Comparison of ENCODE assay signal across 21 cellular contexts in genomic region chr1:89339039-89339438, GRCh38. TPM values are rescaled to one million over a fixed set of nuclear protein-coding genes. Genes with fewer than 3 reads are reported as not detected.
"Had no signal": no experiment of that assay in that cellular context is flagged by ENCODE, and none has a peak within 500 bp of the region (broad histone marks: within the 10 kb centered on the region; RNA-seq: fewer than 3 reads in every experiment).

No MANE protein-coding gene starts in this region.

- DNase-seq: KBM-7, MM.1S, NCI-H1092 treated with DMSO at 0.1 percent for 48 hours, NCI-H1417, NCI-H1436 treated with DMSO at 0.1 percent for 48 hours, NCI-H1694, NCI-H187 treated with DMSO at 0.1 percent for 48 hours, NCI-H2081 treated with DMSO at 0.1 percent for 48 hours, NCI-H2171, NCI-H226, NCI-H510A, NCI-H524 treated with DMSO at 0.1 percent for 48 hours, NCI-H82, Right ventricle myocardium superior, RPMI8226, SIG-M5, SW 1271 had no signal

- H3K36me3 ChIP-seq: SJSA1 had no signal

- H3K4me3 ChIP-seq: SJSA1, SK-N-MC had no signal

- H3K4me1 ChIP-seq: SJSA1 had no signal

- H3K9me3 ChIP-seq: SJSA1 had no signal

- H3K27ac ChIP-seq: HL-60, SJSA1, SK-N-MC had no signal

- H3K27me3 ChIP-seq: SJSA1 had no signal

RNA-seq across cellular contexts. Expression of gene GBP6, which starts 24.8 kb away (rescaled TPM):
- total RNA-seq: LHCN-M2, SJSA1 had no signal
